Comparison of ENCODE assay signal across 16 cellular contexts in the genomic region with DNA sequence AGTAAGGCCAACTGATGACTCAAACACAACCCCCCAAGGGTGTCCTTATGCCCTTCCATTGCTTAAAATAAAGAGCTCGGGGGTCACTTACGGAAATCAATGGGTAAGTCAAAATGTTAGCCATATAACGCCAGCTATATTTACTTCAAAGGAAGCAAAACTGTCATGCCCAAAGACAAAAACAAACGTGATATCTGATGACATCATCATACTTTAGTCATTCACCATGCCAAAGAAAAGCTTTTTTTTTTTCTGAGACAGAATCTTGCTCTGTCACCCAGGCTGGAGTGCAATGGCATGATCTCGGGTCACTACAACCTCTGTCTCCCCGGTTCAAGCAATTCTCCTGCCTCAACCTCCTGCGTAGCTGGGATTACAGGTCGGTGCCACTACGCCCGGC.
"Had no signal": no experiment of that assay in that cellular context is flagged by ENCODE, and none has a peak within 500 bp of the region (broad histone marks: within the 10 kb centered on the region; RNA-seq: fewer than 3 reads in every experiment).

No MANE protein-coding gene starts in this region.

- H3K9me3 ChIP-seq: esophagus squamous epithelium, gastroesophageal sphincter, left ventricle myocardium inferior, lower lobe of right lung, ovary, right atrium auricular region, uterus had no signal

- H3K4me1 ChIP-seq: gastroesophageal sphincter, lower lobe of right lung, uterus had no signal

- ATAC-seq: effector memory CD8-positive, alpha-beta T cell; gastroesophageal sphincter; left cardiac atrium; lower lobe of right lung; natural killer cell had no signal

- H3K27ac ChIP-seq: esophagus squamous epithelium, gastroesophageal sphincter, left ventricle myocardium inferior, lower lobe of right lung, ovary, right atrium auricular region, uterus had no signal

- H3K4me3 ChIP-seq: esophagus squamous epithelium, gastroesophageal sphincter, left ventricle myocardium inferior, lower lobe of right lung, ovary, right atrium auricular region, smooth muscle cell, uterus had no signal

- H3K27me3 ChIP-seq: ovary, right atrium auricular region, uterus had no signal

- DNase-seq: effector memory CD8-positive, alpha-beta T cell; esophagus squamous epithelium; foreskin fibroblast; immature natural killer cell; left cardiac atrium; left ventricle myocardium inferior; lower lobe of right lung; natural killer cell; ovary; stimulated activated CD4-positive, alpha-beta T cell treated with anti-CD3 and anti-CD28 coated beads, Interleukin-2, amount 100 ng/mL, for 48 hours; stimulated activated naive CD4-positive, alpha-beta T cell treated with Interleukin-2 at 50 U/mL for 16 hours; uterus had no signal

- H3K36me3 ChIP-seq: esophagus squamous epithelium, gastroesophageal sphincter, left ventricle myocardium inferior, lower lobe of right lung, ovary, right atrium auricular region, uterus had no signal

- H3K4me2 ChIP-seq: smooth muscle cell had no signal

- FAIRE-seq: keratinocyte had no signal
